16 cellular contexts compared by ENCODE assay signal in the genomic region with DNA sequence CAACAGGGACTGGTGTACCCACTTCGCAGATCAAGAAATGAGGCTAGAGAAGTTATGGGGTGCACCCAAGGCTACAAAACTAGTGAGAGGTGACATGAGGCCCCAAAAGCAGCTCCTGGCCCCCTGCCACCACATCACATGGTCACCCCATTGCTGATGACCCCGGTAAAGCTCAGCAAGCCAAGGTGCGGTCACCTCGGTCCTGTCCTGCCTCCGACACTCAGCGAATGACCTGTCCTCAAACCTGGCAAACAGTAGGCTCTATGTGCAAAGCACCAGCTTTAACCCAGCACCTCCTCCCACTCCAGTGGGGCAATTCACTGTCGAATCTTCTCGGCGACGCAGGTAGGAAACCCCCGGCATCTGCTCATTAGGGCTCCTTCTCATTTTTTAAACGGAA.
DNase-seq lines count a peak whose midpoint lies in the region; ATAC-seq and TF ChIP-seq lines count a peak whose summit lies in the region.
"Had no signal": no experiment of that assay in that cellular context is flagged by ENCODE, and none has a peak within 500 bp of the region (broad histone marks: within the 10 kb centered on the region; RNA-seq: fewer than 3 reads in every experiment).

No MANE protein-coding gene starts in this region.

- H3K4me1 ChIP-seq in heart right ventricle (peaks cover 0 to 25% (median 8%) of the 10 kb centered on the region in 9 donors), right atrium auricular region (peaks cover 0 to 17% of the 10 kb centered on the region in 2 donors), ovary (ENCODE audit: insufficient read depth) (peaks cover 3% of the 10 kb centered on the region)

- no peak for TF ChIP-seq POLR2A in ovary (IDR thresholded peaks at IDR 0.05)

- no peak for TF ChIP-seq CTCF in heart right ventricle (IDR thresholded peaks at IDR 0.05)
- TF ChIP-seq CTCF in right atrium auricular region (IDR thresholded peaks at IDR 0.05): no peak
- TF ChIP-seq CTCF in ovary (IDR thresholded peaks at IDR 0.05): no peak
- TF ChIP-seq CTCF in GM13976 (IDR thresholded peaks at IDR 0.05; ENCODE audit: borderline replicate concordance, control extremely low read depth, extremely low read depth, insufficient read depth, missing control alignments): no peak

- no peak overlapping the region for H3K4me3 ChIP-seq in heart right ventricle
- H3K4me3 ChIP-seq in right atrium auricular region: no peak overlapping the region
- H3K4me3 ChIP-seq in ovary: no peak overlapping the region
- H3K4me3 ChIP-seq: thyroid gland had no signal

- no peaks in the 10 kb centered on the region for H3K9me3 ChIP-seq in heart right ventricle
- H3K9me3 ChIP-seq in right atrium auricular region: no peaks in the 10 kb centered on the region
- no peaks in the 10 kb centered on the region for H3K9me3 ChIP-seq in ovary
- H3K9me3 ChIP-seq: neutrophil, thyroid gland had no signal

- TF ChIP-seq EP300 in ovary (IDR thresholded peaks at IDR 0.05): no peak

- no peak for ATAC-seq in heart right ventricle
- no peak for ATAC-seq in Right ventricle myocardium inferior
- ATAC-seq in GM21528 (IDR thresholded peaks at IDR 0.05; ENCODE audit: low FRiP score, unreplicated experiment): no peak
- no peak for ATAC-seq in activated CD4-positive, CD25-positive, alpha-beta regulatory T cell treated with anti-CD3 and anti-CD28 coated beads, Interleukin-2, amount 50 U/mL, for 24 hours
- ATAC-seq: activated CD8-positive, alpha-beta T cell treated with anti-CD3 and anti-CD28 coated beads, Interleukin-2, amount 10 ng/mL, durations not matched to agents 7 days and 5 days had no signal

- WGBS in heart right ventricle, 2 donors: 95 to 96% methylated on average over 12 of the region's 12 CpGs
- WGBS in ovary, 3 donors: 90 to 92% (median 91%) methylated on average over 12 of the region's 12 CpGs

- H3K27ac ChIP-seq in heart right ventricle: peak overlapping the region in 6 of 10 donors; percentile 40 to 73 (median 61)
- H3K27ac ChIP-seq in right atrium auricular region: peak overlapping the region; percentile 66 to 73
- H3K27ac ChIP-seq in ovary: peak overlapping the region; percentile 60 to 82
- H3K27ac ChIP-seq: neutrophil had no signal

- DNase-seq in heart right ventricle (no peak), Right ventricle myocardium inferior (ENCODE audit: missing footprints) (no peak), right atrium auricular region (ENCODE audit: low spot score) (no peak), ovary (peak in 4 of 5 donors; percentile 30 to 54 (median 43)), RKO (ENCODE audit: low spot score) (no peak), GM13976 (ENCODE audit: low spot score) (no peak)
- DNase-seq: activated CD8-positive, alpha-beta T cell treated with anti-CD3 and anti-CD28 coated beads, Interleukin-2, amount 10 ng/mL, durations not matched to agents 7 days and 5 days; activated naive CD4-positive, alpha-beta T cell treated with anti-CD3 and anti-CD28 coated beads, Interleukin-2, amount 10 ng/mL, durations not matched to agents 7 days and 5 days; activated T-cell treated with anti-CD3 and anti-CD28 coated beads, Interleukin-2, amount 50 U/mL, for 24 hours; H7; NCI-H2171 treated with DMSO at 0.1 percent for 48 hours; OCI-M1; thyroid gland had no signal

- intact Hi-C loops in heart right ventricle (cut with DNase I): loop anchor here in 9 of 10 donors (2.0 to 10.0 kb wide), 11 partner anchors 102 to 495 kb away; no protein-coding TSS in a partner anchor
- intact Hi-C loops in Right ventricle myocardium inferior (cut with DNase I): loop anchor here (2.0 to 5.0 kb wide), 3 partner anchors 117 to 282 kb away; no protein-coding TSS in a partner anchor
- intact Hi-C loops in ovary (cut with DNase I): loop anchor here in 2 of 4 donors (10.0 kb wide), 2 partner anchors 115 to 235 kb away; no protein-coding TSS in a partner anchor

- H3K36me3 ChIP-seq in heart right ventricle: no peaks in the 10 kb centered on the region
- no peaks in the 10 kb centered on the region for H3K36me3 ChIP-seq in right atrium auricular region
- H3K36me3 ChIP-seq in ovary: no peaks in the 10 kb centered on the region
- H3K36me3 ChIP-seq: neutrophil, thyroid gland had no signal

- in situ Hi-C loops in GM13976 (cut with MboI; ENCODE audit: low sequenced_read_pairs, unreplicated experiment): loop anchor here (10.0 kb wide), 2 partner anchors 115 to 285 kb away; no protein-coding TSS in a partner anchor

- H3K27me3 ChIP-seq in heart right ventricle (no peaks in the 10 kb centered on the region), right atrium auricular region (no peaks in the 10 kb centered on the region), ovary (no peaks in the 10 kb centered on the region)
- H3K27me3 ChIP-seq: thyroid gland had no signal

Comparison
In these comparisons a context has a peak if more than half of its experiments do, and no peak if none do; other contexts are left out.
1. DNase-seq: peak in ovary (4 of 5); none in heart right ventricle (0 of 2), Right ventricle myocardium inferior (single experiment), right atrium auricular region (single experiment), RKO (single experiment) and GM13976 (single experiment).
2. Peak in every context shown above with its lines, with median percentiles within 50 percentile points of each other: H3K27ac ChIP-seq.